ENCODE assay signal across 37 cellular contexts in genomic region chr16:87693827-87694226, GRCh38.
"Had no signal": no experiment of that assay in that cellular context is flagged by ENCODE, and none has a peak within 500 bp of the region (broad histone marks: within the 10 kb centered on the region; RNA-seq: fewer than 3 reads in every experiment).

No MANE protein-coding gene starts in this region.

- H3K4me3 Mint-ChIP-seq: activated B cell treated with CpG ODN at 0.5 μM for 24 hours; activated CD8-positive, alpha-beta memory T cell treated with anti-CD3 and anti-CD28 coated beads, Interleukin-2, amount 10 ng/mL, durations not matched to agents 7 days and 5 days; activated CD8-positive, alpha-beta T cell treated with anti-CD3 and anti-CD28 coated beads, Interleukin-2, amount 10 ng/mL, durations not matched to agents 7 days and 5 days; activated naive CD4-positive, alpha-beta T cell treated with anti-CD3 and anti-CD28 coated beads for 36 hours; activated naive CD4-positive, alpha-beta T cell treated with anti-CD3 and anti-CD28 coated beads, Interleukin-2, amount 50 U/mL, for 24 hours; activated naive CD8-positive, alpha-beta T cell treated with anti-CD3 and anti-CD28 coated beads for 36 hours; activated naive CD8-positive, alpha-beta T cell treated with anti-CD3 and anti-CD28 coated beads, Interleukin-2, amount 50 U/mL, for 24 hours; activated T-helper 1 cell treated with anti-CD3 and anti-CD28 coated beads, Interleukin-12 subunit alpha, Interleukin-12 subunit beta, Interleukin-2, Interleukin-4 antibody, amounts not matched to agents 30 ng/mL and 10 ng/mL and 1 ng/mL, durations not matched to agents 14 hours and 24 hours and 36 hours; brain; endodermal cell; T-helper 17 cell; T-helper 2 cell treated with Interferon-gamma antibody and Interleukin-4, amounts not matched to agents 5 μg/mL and 100 μg/mL, for 36 hours had no signal

- H3K36me3 Mint-ChIP-seq: activated naive CD8-positive, alpha-beta T cell treated with anti-CD3 and anti-CD28 coated beads for 36 hours; brain had no signal

- H3K27ac ChIP-seq: adrenal gland, ascending aorta, breast epithelium, cardiac muscle cell, colonic mucosa, WERI-Rb-1 had no signal

- H3K27me3 Mint-ChIP-seq: activated B cell treated with CpG ODN at 0.5 μM for 24 hours; activated CD8-positive, alpha-beta memory T cell treated with anti-CD3 and anti-CD28 coated beads, Interleukin-2, amount 10 ng/mL, durations not matched to agents 7 days and 5 days; activated naive CD4-positive, alpha-beta T cell treated with anti-CD3 and anti-CD28 coated beads, Interleukin-2, amount 50 U/mL, for 24 hours; activated naive CD8-positive, alpha-beta T cell treated with anti-CD3 and anti-CD28 coated beads for 36 hours; activated naive CD8-positive, alpha-beta T cell treated with anti-CD3 and anti-CD28 coated beads, Interleukin-2, amount 50 U/mL, for 24 hours; brain; T-helper 17 cell had no signal

- H3K4me3 ChIP-seq: adrenal gland, ascending aorta, breast epithelium, cardiac muscle cell, colonic mucosa had no signal

- H3K4me1 Mint-ChIP-seq: endodermal cell had no signal

- ATAC-seq: activated CD4-positive, CD25-positive, alpha-beta regulatory T cell treated with anti-CD3 and anti-CD28 coated beads, Interleukin-2, amount 50 U/mL, for 24 hours; activated CD8-positive, alpha-beta memory T cell treated with anti-CD3 and anti-CD28 coated beads, Interleukin-2, amount 10 ng/mL, durations not matched to agents 7 days and 5 days; activated CD8-positive, alpha-beta T cell treated with anti-CD3 and anti-CD28 coated beads, Interleukin-2, amount 10 ng/mL, durations not matched to agents 7 days and 5 days; activated naive CD8-positive, alpha-beta T cell treated with anti-CD3 and anti-CD28 coated beads, Interleukin-2, amount 50 U/mL, for 24 hours; esophagus mucosa; T-helper 17 cell had no signal

- H3K27ac Mint-ChIP-seq: activated B cell treated with CpG ODN at 0.5 μM for 24 hours; activated CD8-positive, alpha-beta memory T cell treated with anti-CD3 and anti-CD28 coated beads, Interleukin-2, amount 10 ng/mL, durations not matched to agents 7 days and 5 days; activated CD8-positive, alpha-beta T cell treated with anti-CD3 and anti-CD28 coated beads, Interleukin-2, amount 10 ng/mL, durations not matched to agents 7 days and 5 days; activated naive CD4-positive, alpha-beta T cell treated with anti-CD3 and anti-CD28 coated beads for 36 hours; activated naive CD4-positive, alpha-beta T cell treated with anti-CD3 and anti-CD28 coated beads, Interleukin-2, amount 50 U/mL, for 24 hours; activated naive CD8-positive, alpha-beta T cell treated with anti-CD3 and anti-CD28 coated beads for 36 hours; activated naive CD8-positive, alpha-beta T cell treated with anti-CD3 and anti-CD28 coated beads, Interleukin-2, amount 50 U/mL, for 24 hours; activated T-helper 1 cell treated with anti-CD3 and anti-CD28 coated beads, Interleukin-12 subunit alpha, Interleukin-12 subunit beta, Interleukin-2, Interleukin-4 antibody, amounts not matched to agents 30 ng/mL and 10 ng/mL and 1 ng/mL, durations not matched to agents 14 hours and 24 hours and 36 hours; activated T-helper 2 cell treated with anti-CD3 and anti-CD28 coated beads, Interferon-gamma antibody, Interleukin-2, Interleukin-4, amounts not matched to agents 10 μg/mL and 5 μg/mL and 100 μg/mL, durations not matched to agents 14 hours and 24 hours and 36 hours; endodermal cell; T-helper 17 cell; T-helper 2 cell treated with Interferon-gamma antibody and Interleukin-4, amounts not matched to agents 5 μg/mL and 100 μg/mL, for 36 hours had no signal

- H3K27me3 ChIP-seq: adrenal gland, ascending aorta, cardiac muscle cell, colonic mucosa had no signal

- FAIRE-seq: frontal cortex had no signal

- H3K36me3 ChIP-seq: adrenal gland, breast epithelium, colonic mucosa, WERI-Rb-1 had no signal

- DNase-seq: activated B cell treated with CpG ODN at 0.5 μM for 24 hours; activated CD4-positive, alpha-beta T cell treated with anti-CD3 and anti-CD28 coated beads for 48 hours; activated CD4-positive, alpha-beta T cell treated with anti-CD3 and anti-CD28 coated beads, Interleukin-2, amount 50 U/mL, for 1 hour; activated CD4-positive, alpha-beta T cell treated with anti-CD3 and anti-CD28 coated beads, Interleukin-2, amount 50 U/mL, for 48 hours; activated CD8-positive, alpha-beta memory T cell treated with anti-CD3 and anti-CD28 coated beads, Interleukin-2, amount 10 ng/mL, durations not matched to agents 7 days and 5 days; activated CD8-positive, alpha-beta memory T cell treated with anti-CD3 and anti-CD28 coated beads, Interleukin-2, amount 50 U/mL, for 4 hours; activated CD8-positive, alpha-beta T cell treated with anti-CD3 and anti-CD28 coated beads, Interleukin-2, amount 10 ng/mL, durations not matched to agents 7 days and 5 days; activated effector memory CD4-positive, alpha-beta T cell treated with anti-CD3 and anti-CD28 coated beads, Interleukin-2, amount 50 U/mL, for 16 hours; activated naive CD4-positive, alpha-beta T cell treated with anti-CD3 and anti-CD28 coated beads for 36 hours; activated naive CD8-positive, alpha-beta T cell treated with anti-CD3 and anti-CD28 coated beads for 36 hours; activated naive CD8-positive, alpha-beta T cell treated with anti-CD3 and anti-CD28 coated beads, Interleukin-2, amount 50 U/mL, for 24 hours; activated T-cell treated with anti-CD3 and anti-CD28 coated beads, Interleukin-2, amount 50 U/mL, for 1 hour; activated T-cell treated with anti-CD3 and anti-CD28 coated beads, Interleukin-2, amount 50 U/mL, for 48 hours; adrenal gland; amygdala; central memory CD4-positive, alpha-beta T cell; cerebellar nuclear complex; colonic mucosa; effector CD8-positive, alpha-beta T cell; endodermal cell; foreskin fibroblast; head of caudate nucleus; T-helper 1 cell; T-helper 17 cell; T1000; WERI-Rb-1 had no signal

- H3K4me1 ChIP-seq: adrenal gland, breast epithelium, colonic mucosa had no signal

- H3K9me3 ChIP-seq: adrenal gland, ascending aorta, breast epithelium, colonic mucosa had no signal

- H3K9me3 Mint-ChIP-seq: activated B cell treated with CpG ODN at 0.5 μM for 24 hours; activated naive CD4-positive, alpha-beta T cell treated with anti-CD3 and anti-CD28 coated beads for 36 hours; activated naive CD4-positive, alpha-beta T cell treated with anti-CD3 and anti-CD28 coated beads, Interleukin-2, amount 50 U/mL, for 24 hours; activated naive CD8-positive, alpha-beta T cell treated with anti-CD3 and anti-CD28 coated beads for 36 hours; activated naive CD8-positive, alpha-beta T cell treated with anti-CD3 and anti-CD28 coated beads, Interleukin-2, amount 50 U/mL, for 24 hours; activated T-helper 1 cell treated with anti-CD3 and anti-CD28 coated beads, Interleukin-12 subunit alpha, Interleukin-12 subunit beta, Interleukin-2, Interleukin-4 antibody, amounts not matched to agents 30 ng/mL and 10 ng/mL and 1 ng/mL, durations not matched to agents 14 hours and 24 hours and 36 hours; activated T-helper 2 cell treated with anti-CD3 and anti-CD28 coated beads, Interferon-gamma antibody, Interleukin-2, Interleukin-4, amounts not matched to agents 10 μg/mL and 5 μg/mL and 100 μg/mL, durations not matched to agents 14 hours and 24 hours and 36 hours; brain; endodermal cell; T-helper 2 cell treated with Interferon-gamma antibody and Interleukin-4, amounts not matched to agents 5 μg/mL and 100 μg/mL, for 36 hours had no signal
